ENCODE assay signal across 32 cellular contexts in genomic region chr13:48634631-48635030, GRCh38.
"Had no signal": no experiment of that assay in that cellular context is flagged by ENCODE, and none has a peak within 500 bp of the region (broad histone marks: within the 10 kb centered on the region; RNA-seq: fewer than 3 reads in every experiment).

No MANE protein-coding gene starts in this region.

- DNase-seq: activated B cell treated with CpG ODN at 0.5 μM for 24 hours; activated CD4-positive, alpha-beta memory T cell treated with anti-CD3 and anti-CD28 coated beads for 36 hours; activated CD4-positive, alpha-beta T cell treated with anti-CD3 and anti-CD28 coated beads for 4 hours; activated CD4-positive, alpha-beta T cell treated with anti-CD3 and anti-CD28 coated beads, Interleukin-2, amount 10 ng/mL, durations not matched to agents 24 days and 14 days; activated CD4-positive, alpha-beta T cell treated with anti-CD3 and anti-CD28 coated beads, Interleukin-2, amount 50 U/mL, for 1 hour; activated CD4-positive, alpha-beta T cell treated with anti-CD3 and anti-CD28 coated beads, Interleukin-2, amount 50 U/mL, for 4 hours; activated CD4-positive, CD25-positive, alpha-beta regulatory T cell treated with anti-CD3 and anti-CD28 coated beads, Interleukin-2, amount 50 U/mL, for 72 hours; activated CD8-positive, alpha-beta memory T cell treated with anti-CD3 and anti-CD28 coated beads, Interleukin-2, amount 50 U/mL, for 4 hours; activated CD8-positive, alpha-beta T cell treated with anti-CD3 and anti-CD28 coated beads for 36 hours; activated effector memory CD4-positive, alpha-beta T cell treated with anti-CD3 and anti-CD28 coated beads, Interleukin-2, amount 50 U/mL, for 16 hours; activated gamma-delta T cell treated with Interleukin-2 at 50 U/mL for 16 hours; activated naive CD4-positive, alpha-beta T cell; activated naive CD4-positive, alpha-beta T cell treated with anti-CD3 and anti-CD28 coated beads for 36 hours; activated naive CD4-positive, alpha-beta T cell treated with anti-CD3 and anti-CD28 coated beads, Interleukin-2, amount 50 U/mL, for 16 hours; activated naive CD8-positive, alpha-beta T cell treated with anti-CD3 and anti-CD28 coated beads for 36 hours; activated T-cell treated with anti-CD3 and anti-CD28 coated beads for 4 hours; activated T-cell treated with anti-CD3 and anti-CD28 coated beads, Interleukin-2, amount 50 U/mL, for 1 hour; activated T-cell treated with anti-CD3 and anti-CD28 coated beads, Interleukin-2, amount 50 U/mL, for 4 hours; activated T-cell treated with anti-CD3 and anti-CD28 coated beads, Interleukin-2, amount 50 U/mL, for 72 hours; amniotic stem cell; aorta; body of pancreas; brain microvascular endothelial cell; central memory CD4-positive, alpha-beta T cell; cerebellar nuclear complex; T-helper 9 cell had no signal

- H3K36me3 ChIP-seq: adrenal gland, brain microvascular endothelial cell, breast epithelium had no signal

- ATAC-seq: activated CD8-positive, alpha-beta T cell treated with anti-CD3 and anti-CD28 coated beads for 36 hours; activated naive CD4-positive, alpha-beta T cell treated with anti-CD3 and anti-CD28 coated beads, Interleukin-2, amount 50 U/mL, for 72 hours; activated T-cell treated with anti-CD3 and anti-CD28 coated beads, Interleukin-2, amount 50 U/mL, for 4 hours; activated T-cell treated with anti-CD3 and anti-CD28 coated beads, Interleukin-2, amount 50 U/mL, for 72 hours; activated T-helper 17 cell treated with anti-CD3 and anti-CD28 coated beads, Interleukin-2, amount 50 U/mL, for 72 hours; body of pancreas had no signal

- H3K4me1 ChIP-seq: adrenal gland had no signal

- FAIRE-seq: astrocyte had no signal

- H3K27me3 ChIP-seq: adrenal gland, body of pancreas, brain microvascular endothelial cell, breast epithelium had no signal

- H3K4me3 ChIP-seq: adrenal gland, body of pancreas, breast epithelium had no signal

- H3K27ac ChIP-seq: adrenal gland, body of pancreas, brain microvascular endothelial cell, VCaP had no signal
